ENCODE assay signal across 8 cellular contexts in genomic region chr15:90597477-90598052, GRCh38.
DNase-seq lines count a peak whose midpoint lies in the region; ATAC-seq and TF ChIP-seq lines count a peak whose summit lies in the region.

No MANE protein-coding gene starts in this region.

- H3K27ac ChIP-seq in testis, result peak overlapping the region; percentile 63 to 67

- H3K4me1 Mint-ChIP-seq in activated T-cell treated with anti-CD3 and anti-CD28 coated beads, Interleukin-2, amount 50 U/mL, for 24 hours (ENCODE audit: low read depth), result peaks cover 82% of the 10 kb centered on the region

- H3K4me3 ChIP-seq in testis, result no peak overlapping the region

- H3K9me3 Mint-ChIP-seq in activated T-cell treated with anti-CD3 and anti-CD28 coated beads, Interleukin-2, amount 50 U/mL, for 24 hours, result no peaks in the 10 kb centered on the region

- peaks cover 20% of the 10 kb centered on the region for H3K4me1 ChIP-seq in testis

- no peaks in the 10 kb centered on the region for H3K9me3 ChIP-seq in testis

- no peak for TF ChIP-seq POLR2A in testis (IDR thresholded peaks at IDR 0.05)

- no peaks in the 10 kb centered on the region for H3K27me3 Mint-ChIP-seq in activated T-cell treated with anti-CD3 and anti-CD28 coated beads, Interleukin-2, amount 50 U/mL, for 24 hours

- no peaks in the 10 kb centered on the region for H3K36me3 ChIP-seq in testis (ENCODE audit: low read depth, missing control alignments)

- peak overlapping the region; percentile 100 for H3K27ac Mint-ChIP-seq in activated T-cell treated with anti-CD3 and anti-CD28 coated beads, Interleukin-2, amount 50 U/mL, for 24 hours

- intact Hi-C loops in testis (cut with DNase I; ENCODE audit: low total_unique reads), result no loop called here

- no peak for TF ChIP-seq CTCF in testis (IDR thresholded peaks at IDR 0.05)

- 50 to 65% methylated on average over 2 of the region's 2 CpGs for WGBS in testis, 2 donors

- no peak for DNase-seq in activated T-cell treated with anti-CD3 and anti-CD28 coated beads, Interleukin-2, amount 50 U/mL, for 24 hours
- DNase-seq in activated T-cell treated with anti-CD3 and anti-CD28 coated beads, Interleukin-2, amount 50 U/mL, for 48 hours, result no peak
- DNase-seq in dermis blood vessel endothelial cell, result peak; percentile 14
- DNase-seq in testis, result no peak
- DNase-seq in NCI-H1092 (lab: John Stamatoyannopoulos, UW), result no peak
- DNase-seq in AG08395 (ENCODE audit: low spot score), result no peak
- no peak for DNase-seq in D341Med (ENCODE audit: low spot score)

- peak; percentile 36 for ATAC-seq in HG03354 (IDR thresholded peaks at IDR 0.05; ENCODE audit: poor library complexity, severe bottlenecking, unreplicated experiment)

- H3K27me3 ChIP-seq in testis, result no peaks in the 10 kb centered on the region

- H3K4me3 Mint-ChIP-seq in activated T-cell treated with anti-CD3 and anti-CD28 coated beads, Interleukin-2, amount 50 U/mL, for 24 hours, result peak overlapping the region; percentile 30

- peaks cover 80% of the 10 kb centered on the region for H3K36me3 Mint-ChIP-seq in activated T-cell treated with anti-CD3 and anti-CD28 coated beads, Interleukin-2, amount 50 U/mL, for 24 hours (ENCODE audit: low read depth)
